ENCODE assay signal across 15 cellular contexts in the genomic region with DNA sequence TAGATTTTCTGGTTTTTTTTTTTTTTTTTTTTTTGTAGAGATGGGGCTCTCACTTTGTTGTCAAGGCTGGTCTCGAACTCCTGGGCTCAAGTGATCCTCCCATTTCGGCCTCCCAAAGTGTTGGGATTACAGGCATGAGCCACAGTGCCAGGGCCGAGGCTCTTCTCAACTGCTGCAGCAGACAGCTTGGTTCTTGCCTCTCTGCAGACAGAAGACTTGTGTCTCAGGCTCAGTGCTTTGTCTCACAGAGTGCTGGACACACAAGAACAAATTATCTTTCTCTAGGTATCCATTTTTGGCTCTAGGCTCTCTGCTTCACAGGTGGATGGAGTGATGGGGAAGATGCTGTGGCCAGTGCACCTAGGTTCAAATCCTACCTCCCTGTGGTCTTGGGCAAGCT.
DNase-seq lines count a peak whose midpoint lies in the region; FAIRE-seq and TF ChIP-seq lines count a peak whose summit lies in the region.
"Had no signal": no experiment of that assay in that cellular context is flagged by ENCODE, and none has a peak within 500 bp of the region (broad histone marks: within the 10 kb centered on the region; RNA-seq: fewer than 3 reads in every experiment).

No MANE protein-coding gene starts in this region.

- DNase-seq in GM12865 (ENCODE audit: low read depth) (peak; percentile 14), HT-29 (ENCODE audit: low spot score) (peak; percentile 25), cerebellum (ENCODE audit: low spot score) (peak; percentile 10), osteoblast (ENCODE audit: insufficient read length, low spot score, missing footprints) (peak; percentile 74), NCI-H69 (lab: John Stamatoyannopoulos, UW) (no peak), GM12892 (ENCODE audit: insufficient read length) (no peak), DMS 273 (lab: John Stamatoyannopoulos, UW; ENCODE audit: unreplicated experiment) (no peak)
- DNase-seq: activated CD4-positive, alpha-beta T cell treated with anti-CD3 and anti-CD28 coated beads, Interleukin-2, amount 50 U/mL, for 48 hours; effector CD8-positive, alpha-beta T cell; natural killer cell; NK-92 treated with Interleukin-12 subunit alpha and Interleukin-12 subunit beta, amount 100 ng/mL, for 24 hours; small intestine had no signal

- H3K36me3 ChIP-seq in osteoblast (ENCODE audit: insufficient read depth, low read length) = no peaks in the 10 kb centered on the region
- H3K36me3 ChIP-seq: suprapubic skin had no signal

- TF ChIP-seq CTCF in GM12865 (IDR thresholded peaks at IDR 0.05; ENCODE audit: insufficient read depth, low read depth, low read length, missing control alignments) = no peak
- TF ChIP-seq CTCF in osteoblast (IDR thresholded peaks at IDR 0.05; ENCODE audit: extremely low read depth, low read depth, low read length) = no peak

- FAIRE-seq in GM12892 (lab: Jason Lieb, UNC) = no peak
- FAIRE-seq: G401.6, GM12878, small intestine had no signal

- no peak overlapping the region for H3K27ac ChIP-seq in osteoblast (ENCODE audit: low read depth, low read length)
- H3K27ac ChIP-seq: suprapubic skin had no signal

- H3K27me3 ChIP-seq in osteoblast (ENCODE audit: insufficient read depth, low read length) = no peaks in the 10 kb centered on the region
- H3K27me3 ChIP-seq: suprapubic skin had no signal

- no peaks in the 10 kb centered on the region for H3K9me3 ChIP-seq in osteoblast (ENCODE audit: low read depth, low read length)
- H3K9me3 ChIP-seq: suprapubic skin had no signal

- H2AFZ ChIP-seq in osteoblast (ENCODE audit: low read length) = no peak overlapping the region

- no peaks in the 10 kb centered on the region for H4K20me1 ChIP-seq in osteoblast (ENCODE audit: insufficient read depth, low read length)

- H3K4me3 ChIP-seq in GM12865 (ENCODE audit: low read depth, low read length) (no peak overlapping the region), osteoblast (ENCODE audit: insufficient read depth, low read length) (no peak overlapping the region)
- H3K4me3 ChIP-seq: GM12878, suprapubic skin had no signal

- no peaks in the 10 kb centered on the region for H3K4me1 ChIP-seq in osteoblast (ENCODE audit: insufficient read depth, low read length)
- H3K4me1 ChIP-seq: suprapubic skin had no signal

- no peaks in the 10 kb centered on the region for H3K79me2 ChIP-seq in osteoblast (ENCODE audit: insufficient read depth, low read length)

- no peak overlapping the region for H3K4me2 ChIP-seq in osteoblast (ENCODE audit: insufficient read depth, low read length)

- no peak for TF ChIP-seq POLR2A in GM12892 (IDR thresholded peaks at IDR 0.05; ENCODE audit: low read depth, low read length)

Comparison
In these comparisons a context has a peak if more than half of its experiments do, and no peak if none do; other contexts are left out.
1. DNase-seq: peak in GM12865 (single experiment), HT-29 (single experiment), cerebellum (single experiment) and osteoblast (single experiment); none in NCI-H69 (single experiment), GM12892 (single experiment) and DMS 273 (single experiment).